Comparison of ENCODE assay signal across 25 cellular contexts in the genomic region with DNA sequence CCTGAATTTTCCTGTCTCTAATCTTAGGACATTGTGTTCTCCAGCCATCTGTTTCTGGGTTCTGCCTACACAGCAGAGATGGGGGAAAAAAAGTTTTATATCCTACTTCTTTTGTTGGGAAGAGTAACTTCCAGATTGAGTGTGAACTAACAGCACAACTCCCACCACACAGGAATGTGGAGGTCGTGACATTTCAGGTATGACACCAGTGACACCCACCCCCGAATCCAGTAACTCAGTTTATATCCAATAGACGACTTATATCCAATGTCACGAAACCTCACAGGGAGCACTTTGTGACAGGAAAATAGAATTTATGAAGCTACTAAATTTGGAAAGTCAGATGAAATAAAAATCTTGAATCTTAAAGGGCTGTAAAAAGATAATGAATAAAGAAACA.
"Had no signal": no experiment of that assay in that cellular context is flagged by ENCODE, and none has a peak within 500 bp of the region (broad histone marks: within the 10 kb centered on the region; RNA-seq: fewer than 3 reads in every experiment).

No MANE protein-coding gene starts in this region.

- H3K9me3 Mint-ChIP-seq: dendritic cell treated with granulocyte-macrophage colony-stimulating factor and Interleukin-4, amounts not matched to agents 40 ng/mL and 50 ng/mL, for 4 days; endodermal cell had no signal

- FAIRE-seq: colon, endometrium, endothelial cell of umbilical vein, frontal cortex had no signal

- ATAC-seq: effector memory CD8-positive, alpha-beta T cell; esophagus mucosa; foreskin keratinocyte; gastrocnemius medialis; gastroesophageal sphincter; heart left ventricle; heart right ventricle had no signal

- H3K4me3 Mint-ChIP-seq: dendritic cell treated with granulocyte-macrophage colony-stimulating factor and Interleukin-4, amounts not matched to agents 40 ng/mL and 50 ng/mL, for 4 days; effector memory CD8-positive, alpha-beta T cell; endodermal cell had no signal

- H3K27ac Mint-ChIP-seq: dendritic cell treated with granulocyte-macrophage colony-stimulating factor and Interleukin-4, amounts not matched to agents 40 ng/mL and 50 ng/mL, for 4 days; effector memory CD8-positive, alpha-beta T cell; endodermal cell had no signal

- DNase-seq: colonic mucosa; cortex of kidney; dermis blood vessel endothelial cell; dorsolateral prefrontal cortex; effector CD4-positive, alpha-beta T cell; effector CD8-positive, alpha-beta T cell; effector memory CD4-positive, alpha-beta T cell; effector memory CD8-positive, alpha-beta T cell; endodermal cell; erythroblast; esophagus squamous epithelium; foreskin fibroblast; foreskin keratinocyte; foreskin melanocyte; gastrocnemius medialis; glutamatergic neuron; heart left ventricle; heart right ventricle had no signal

- H3K27me3 Mint-ChIP-seq: dendritic cell treated with granulocyte-macrophage colony-stimulating factor and Interleukin-4, amounts not matched to agents 40 ng/mL and 50 ng/mL, for 4 days; effector memory CD8-positive, alpha-beta T cell had no signal
